In the genomic region with DNA sequence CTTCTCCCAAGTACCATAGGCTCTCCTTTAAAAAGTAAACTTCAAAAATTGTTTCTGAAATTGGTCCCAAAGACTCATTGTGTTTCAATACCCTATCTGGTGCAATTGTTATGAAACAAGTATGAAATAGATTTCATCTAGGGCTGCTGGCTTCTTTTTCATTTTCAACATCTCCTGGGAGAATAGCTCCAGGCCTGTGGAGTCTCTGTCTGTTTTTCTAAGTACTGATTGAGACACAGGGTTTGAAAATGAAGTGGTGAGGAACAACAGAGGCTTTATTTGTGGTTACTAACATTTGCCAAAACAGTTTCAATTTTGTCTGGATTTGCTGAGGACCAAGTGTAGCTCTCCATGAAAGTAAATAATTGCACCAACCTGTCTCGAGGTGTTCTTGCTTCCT, we compare ENCODE assay signal across 22 cellular contexts.
"Had no signal": no experiment of that assay in that cellular context is flagged by ENCODE, and none has a peak within 500 bp of the region (broad histone marks: within the 10 kb centered on the region; RNA-seq: fewer than 3 reads in every experiment).

No MANE protein-coding gene starts in this region.

- DNase-seq: activated CD4-positive, alpha-beta memory T cell treated with anti-CD3 and anti-CD28 coated beads for 36 hours; activated CD4-positive, alpha-beta T cell treated with anti-CD3 and anti-CD28 coated beads for 36 hours; activated CD4-positive, alpha-beta T cell treated with anti-CD3 and anti-CD28 coated beads, Interleukin-2, amount 10 ng/mL, durations not matched to agents 24 days and 14 days; activated CD4-positive, CD25-positive, alpha-beta regulatory T cell; activated CD4-positive, CD25-positive, alpha-beta regulatory T cell treated with anti-CD3 and anti-CD28 coated beads, Interleukin-2, amount 50 U/mL, for 72 hours; activated CD8-positive, alpha-beta memory T cell treated with anti-CD3 and anti-CD28 coated beads, Interleukin-2, amount 10 ng/mL, durations not matched to agents 7 days and 5 days; activated CD8-positive, alpha-beta memory T cell treated with anti-CD3 and anti-CD28 coated beads, Interleukin-2, amount 50 U/mL, for 4 hours; activated CD8-positive, alpha-beta T cell treated with anti-CD3 and anti-CD28 coated beads, Interleukin-2, amount 10 ng/mL, durations not matched to agents 7 days and 5 days; activated effector memory CD4-positive, alpha-beta T cell treated with anti-CD3 and anti-CD28 coated beads, Interleukin-2, amount 50 U/mL, for 16 hours; activated naive CD4-positive, alpha-beta T cell treated with anti-CD3 and anti-CD28 coated beads, Interleukin-2, amount 10 ng/mL, durations not matched to agents 7 days and 5 days; activated T-cell treated with anti-CD3 and anti-CD28 coated beads, Interleukin-2, amount 50 U/mL, for 1 hour; activated T-cell treated with anti-CD3 and anti-CD28 coated beads, Interleukin-2, amount 50 U/mL, for 48 hours; amniotic stem cell; anterior cingulate cortex; brain microvascular endothelial cell; dorsolateral prefrontal cortex; effector memory CD4-positive, alpha-beta T cell; endodermal cell; foreskin keratinocyte; heart right ventricle; T-helper 2 cell had no signal

- ATAC-seq: activated CD4-positive, alpha-beta T cell treated with anti-CD3 and anti-CD28 coated beads for 36 hours; activated CD8-positive, alpha-beta memory T cell treated with anti-CD3 and anti-CD28 coated beads, Interleukin-2, amount 10 ng/mL, durations not matched to agents 7 days and 5 days; activated CD8-positive, alpha-beta T cell treated with anti-CD3 and anti-CD28 coated beads, Interleukin-2, amount 10 ng/mL, durations not matched to agents 7 days and 5 days; foreskin keratinocyte; gastroesophageal sphincter; heart right ventricle had no signal
